Comparison of ENCODE assay signal across 11 cellular contexts in genomic region chr1:179310721-179311120, GRCh38. TPM values are rescaled to one million over a fixed set of nuclear protein-coding genes. Genes with fewer than 3 reads are reported as not detected.
DNase-seq lines count a peak whose midpoint lies in the region; ATAC-seq, FAIRE-seq and TF ChIP-seq lines count a peak whose summit lies in the region.
"Had no signal": no experiment of that assay in that cellular context is flagged by ENCODE, and none has a peak within 500 bp of the region (broad histone marks: within the 10 kb centered on the region; RNA-seq: fewer than 3 reads in every experiment).

No MANE protein-coding gene starts in this region.

- intact Hi-C loops in colonic mucosa (cut with DNase I), result no loop called here

- H3K4me1 ChIP-seq in colonic mucosa, result no peaks in the 10 kb centered on the region

- no peaks in the 10 kb centered on the region for H3K9me3 ChIP-seq in colonic mucosa

- no peaks in the 10 kb centered on the region for H3K36me3 ChIP-seq in kidney epithelial cell (ENCODE audit: control insufficient read depth, insufficient read depth, low read length)
- no peaks in the 10 kb centered on the region for H3K36me3 ChIP-seq in colonic mucosa

- peak; percentile 87 for DNase-seq in AG08395 (ENCODE audit: low spot score)
- peak; percentile 50 for DNase-seq in H54 (ENCODE audit: insufficient read length, low spot score)
- DNase-seq in astrocyte of the spinal cord (ENCODE audit: low read depth, low spot score), result peak; percentile 76
- DNase-seq in kidney epithelial cell (ENCODE audit: low read depth), result peak; percentile 82
- no peak for DNase-seq in central memory CD4-positive, alpha-beta T cell
- DNase-seq in colonic mucosa, result no peak
- DNase-seq: DND-41; NCI-H2107; stimulated activated CD4-positive, alpha-beta T cell treated with anti-CD3 and anti-CD28 coated beads, Interleukin-4, amount 100 ng/mL, for 24 hours had no signal

- TF ChIP-seq POLR2A in H54 (IDR thresholded peaks at IDR 0.05; ENCODE audit: low read depth, low read length), result no peak

- H3K27me3 ChIP-seq in kidney epithelial cell (ENCODE audit: control insufficient read depth, insufficient read depth, low read length), result no peaks in the 10 kb centered on the region
- no peaks in the 10 kb centered on the region for H3K27me3 ChIP-seq in colonic mucosa

- no peak overlapping the region for H3K9ac ChIP-seq in colonic mucosa (ENCODE audit: low read depth in 2 of 2, low read length in 2 of 2)

- H3K4me3 ChIP-seq in astrocyte of the spinal cord (ENCODE audit: low read depth, low read length), result no peak overlapping the region
- no peak overlapping the region for H3K4me3 ChIP-seq in kidney epithelial cell (ENCODE audit: low read depth, low read length)
- H3K4me3 ChIP-seq in colonic mucosa, result no peak overlapping the region

- TF ChIP-seq CTCF in astrocyte of the spinal cord (IDR thresholded peaks at IDR 0.05; ENCODE audit: low read depth, low read length) (no peak), kidney epithelial cell (IDR thresholded peaks at IDR 0.05; ENCODE audit: insufficient read depth, low read length, poor library complexity, severe bottlenecking) (no peak), colonic mucosa (IDR thresholded peaks at IDR 0.05) (no peak)

- FAIRE-seq in H54 (lab: Jason Lieb, UNC), result no peak

- H3K27ac ChIP-seq in colonic mucosa, result no peak overlapping the region

- in situ Hi-C loops in astrocyte of the spinal cord (cut with HindIII; ENCODE audit: low sequenced_read_pairs), result no loop called here

- ATAC-seq in HG02870 (IDR thresholded peaks at IDR 0.05; ENCODE audit: unreplicated experiment) (no peak), GM19397 (IDR thresholded peaks at IDR 0.05; ENCODE audit: unreplicated experiment) (no peak)

RNA-seq across cellular contexts. Expression of gene SOAT1, which starts 17.1 kb away (rescaled TPM):
- 34.2 and 38.1 TPM in 2 replicates for total RNA-seq in kidney epithelial cell
- total RNA-seq in colonic mucosa, result 10 to 100 TPM; 36.1 to 37.9 TPM

RNA-seq across cellular contexts. Expression of gene AXDND1, which starts 55.0 kb away (rescaled TPM):
- total RNA-seq in kidney epithelial cell, result 0.34 and 0.50 TPM in 2 replicates
- total RNA-seq in colonic mucosa, result 1 to 10 TPM; 2.8 to 7.9 TPM

Comparison
In these comparisons a context has a peak if more than half of its experiments do, and no peak if none do; other contexts are left out.
1. DNase-seq: peak in AG08395 (single experiment), H54 (single experiment), astrocyte of the spinal cord (single experiment) and kidney epithelial cell (single experiment); none in central memory CD4-positive, alpha-beta T cell (single experiment) and colonic mucosa (single experiment).